ENCODE assay signal across 15 cellular contexts in genomic region chr2:85263591-85263990, GRCh38.
"Had no signal": no experiment of that assay in that cellular context is flagged by ENCODE, and none has a peak within 500 bp of the region (broad histone marks: within the 10 kb centered on the region; RNA-seq: fewer than 3 reads in every experiment).

No MANE protein-coding gene starts in this region.

- H3K36me3 ChIP-seq: cardiac muscle cell, esophagus muscularis mucosa, right lobe of liver, spleen, suprapubic skin had no signal

- H3K27me3 ChIP-seq: cardiac muscle cell, esophagus muscularis mucosa, hepatocyte, right lobe of liver, suprapubic skin had no signal

- H3K4me2 ChIP-seq: hepatocyte had no signal

- H3K9me3 Mint-ChIP-seq: activated CD4-positive, alpha-beta memory T cell treated with anti-CD3 and anti-CD28 coated beads, Interleukin-2, amount 10 ng/mL, durations not matched to agents 7 days and 5 days; activated T-cell treated with anti-CD3 and anti-CD28 coated beads, Interleukin-2, amount 50 U/mL, for 4 hours; naive thymus-derived CD4-positive, alpha-beta T cell; stimulated activated naive CD8-positive, alpha-beta T cell treated with anti-CD3 and anti-CD28 coated beads, Interleukin-15, Interleukin-2, amounts not matched to agents 100 ng/mL and 50 ng/mL, for 24 hours had no signal

- H3K36me3 Mint-ChIP-seq: naive thymus-derived CD4-positive, alpha-beta T cell had no signal

- DNase-seq: activated CD4-positive, alpha-beta memory T cell treated with anti-CD3 and anti-CD28 coated beads, Interleukin-2, amount 10 ng/mL, durations not matched to agents 7 days and 5 days; activated CD4-positive, alpha-beta T cell treated with anti-CD3 and anti-CD28 coated beads for 1 hour; activated effector memory CD4-positive, alpha-beta T cell treated with Interleukin-2 at 50 U/mL for 16 hours; activated naive CD4-positive, alpha-beta T cell treated with anti-CD3 and anti-CD28 coated beads, Interleukin-2, amount 50 U/mL, for 16 hours; activated T-cell treated with anti-CD3 and anti-CD28 coated beads, Interleukin-2, amount 50 U/mL, for 4 hours; islet precursor cell; naive thymus-derived CD4-positive, alpha-beta T cell; psoas muscle; right lobe of liver; spleen had no signal

- H3K27me3 Mint-ChIP-seq: stimulated activated naive CD8-positive, alpha-beta T cell treated with anti-CD3 and anti-CD28 coated beads, Interleukin-15, Interleukin-2, amounts not matched to agents 100 ng/mL and 50 ng/mL, for 24 hours had no signal

- H3K4me3 Mint-ChIP-seq: activated CD4-positive, alpha-beta memory T cell treated with anti-CD3 and anti-CD28 coated beads, Interleukin-2, amount 10 ng/mL, durations not matched to agents 7 days and 5 days; activated T-cell treated with anti-CD3 and anti-CD28 coated beads, Interleukin-2, amount 50 U/mL, for 4 hours; naive thymus-derived CD4-positive, alpha-beta T cell; stimulated activated naive CD8-positive, alpha-beta T cell treated with anti-CD3 and anti-CD28 coated beads, Interleukin-15, Interleukin-2, amounts not matched to agents 100 ng/mL and 50 ng/mL, for 24 hours had no signal

- H3K4me1 ChIP-seq: right lobe of liver had no signal

- H2AFZ ChIP-seq: hepatocyte had no signal

- ATAC-seq: activated T-cell treated with anti-CD3 and anti-CD28 coated beads, Interleukin-2, amount 50 U/mL, for 4 hours; naive thymus-derived CD4-positive, alpha-beta T cell; psoas muscle; right lobe of liver had no signal

- H3K27ac ChIP-seq: cardiac muscle cell, esophagus muscularis mucosa, hepatocyte, psoas muscle, right lobe of liver, spleen, suprapubic skin had no signal

- H3K4me3 ChIP-seq: cardiac muscle cell, esophagus muscularis mucosa, hepatocyte, psoas muscle, right lobe of liver, spleen, suprapubic skin had no signal

- H3K9me3 ChIP-seq: esophagus muscularis mucosa, psoas muscle, right lobe of liver, spleen, suprapubic skin had no signal

- H3K27ac Mint-ChIP-seq: activated CD4-positive, alpha-beta memory T cell treated with anti-CD3 and anti-CD28 coated beads, Interleukin-2, amount 10 ng/mL, durations not matched to agents 7 days and 5 days; stimulated activated naive CD8-positive, alpha-beta T cell treated with anti-CD3 and anti-CD28 coated beads, Interleukin-15, Interleukin-2, amounts not matched to agents 100 ng/mL and 50 ng/mL, for 24 hours had no signal
